ENCODE assay signal across 13 cellular contexts in genomic region chr16:73018796-73019455, GRCh38. TPM values are rescaled to one million over a fixed set of nuclear protein-coding genes. Genes with fewer than 3 reads are reported as not detected.
A peak's percentile ranks its signal among the peaks of the same experiment; 100 is the strongest.
DNase-seq lines count a peak whose midpoint lies in the region; ATAC-seq, FAIRE-seq and TF ChIP-seq lines count a peak whose summit lies in the region.
"Had no signal": no experiment of that assay in that cellular context is flagged by ENCODE, and none has a peak within 500 bp of the region (broad histone marks: within the 10 kb centered on the region; RNA-seq: fewer than 3 reads in every experiment).

No MANE protein-coding gene starts in this region.

- in situ Hi-C loops in HepG2 (cut with HindIII; ENCODE audit: extremely low pct_ligation_motif_present, low pct_unique_long_range_greater_than_20kb) = no loop called here

- H3K9me3 ChIP-seq in HepG2 (ENCODE audit: low read length) = no peaks in the 10 kb centered on the region
- no peaks in the 10 kb centered on the region for H3K9me3 ChIP-seq in right lobe of liver
- no peaks in the 10 kb centered on the region for H3K9me3 ChIP-seq in endodermal cell (ENCODE audit: control insufficient read depth, low read length)
- H3K9me3 ChIP-seq: neutrophil had no signal

- no peak for TF ChIP-seq RAD21 in HepG2 (CRISPR knock-in tag; IDR thresholded peaks at IDR 0.05)

- H3K4me3 Mint-ChIP-seq in endodermal cell (no peak overlapping the region), progenitor cell of endocrine pancreas (ENCODE audit: low read depth) (peak overlapping the region; percentile 31)
- H3K4me3 Mint-ChIP-seq: T-helper 1 cell treated with Interleukin-12 subunit alpha and Interleukin-12 subunit beta and Interleukin-4 antibody, amounts not matched to agents 30 μg/mL and 1 μg/mL, for 36 hours had no signal

- peaks cover 89% of the 10 kb centered on the region for H3K4me1 ChIP-seq in HepG2 (ENCODE audit: insufficient read depth, low read length)
- H3K4me1 ChIP-seq in right lobe of liver = peaks cover 0 to 35% (median 6%) of the 10 kb centered on the region in 4 donors
- H3K4me1 ChIP-seq in endodermal cell (ENCODE audit: control insufficient read depth, insufficient read depth, low read length) = no peaks in the 10 kb centered on the region

- H3K36me3 ChIP-seq in HepG2 (replicated peaks in 1 of 2; ENCODE audit: control insufficient read depth in 1 of 2, insufficient read depth in 2 of 2, low read length in 2 of 2) = no peaks in the 10 kb centered on the region; a peak in 1 of 5 replicates
- no peaks in the 10 kb centered on the region for H3K36me3 ChIP-seq in right lobe of liver
- H3K36me3 ChIP-seq in endodermal cell (ENCODE audit: control insufficient read depth, insufficient read depth, low read length) = no peaks in the 10 kb centered on the region
- H3K36me3 ChIP-seq: neutrophil had no signal

- H3K27me3 Mint-ChIP-seq in endodermal cell (ENCODE audit: insufficient read depth) = peaks cover 52% of the 10 kb centered on the region
- no peaks in the 10 kb centered on the region for H3K27me3 Mint-ChIP-seq in progenitor cell of endocrine pancreas

- TF ChIP-seq CTCF in HepG2 (CRISPR knock-in tag; IDR thresholded peaks at IDR 0.05) (no peak), right lobe of liver (IDR thresholded peaks at IDR 0.05) (no peak), endodermal cell (conservative IDR thresholded peaks at IDR 0.05) (no peak), progenitor cell of endocrine pancreas (IDR thresholded peaks at IDR 0.05; ENCODE audit: unreplicated experiment) (no peak)

- no TSS peak for BruUV-seq in HepG2 (replicated peaks; lab: Mats Ljungman, UMichigan)

- POLR2A ChIA-PET in HepG2 (lab: Yijun Ruan, JAX) = no interaction called here

- no peak for DNase-seq in HepG2 (ENCODE audit: low spot score)
- no peak for DNase-seq in right lobe of liver
- peak; percentile 22 for DNase-seq in endodermal cell
- DNase-seq in progenitor cell of endocrine pancreas (ENCODE audit: low spot score, unreplicated experiment) = no peak
- DNase-seq in NCI-H82 treated with DMSO at 0.1 percent for 48 hours (lab: John Stamatoyannopoulos, UW; ENCODE audit: unreplicated experiment) = no peak
- no peak for DNase-seq in stimulated activated CD4-positive, alpha-beta T cell treated with anti-CD3 and anti-CD28 coated beads, Interleukin-4, amount 100 ng/mL, for 24 hours
- DNase-seq in NCI-H446 treated with DMSO at 0.1 percent for 48 hours (lab: John Stamatoyannopoulos, UW) = no peak
- DNase-seq: NCI-H146, NCI-H510A treated with DMSO at 0.1 percent for 48 hours, OCI-M1 had no signal

- no peaks in the 10 kb centered on the region for H3K36me3 Mint-ChIP-seq in endodermal cell (ENCODE audit: low read depth)
- H3K36me3 Mint-ChIP-seq in progenitor cell of endocrine pancreas (ENCODE audit: insufficient read depth) = peaks cover 2% of the 10 kb centered on the region

- H4K20me1 ChIP-seq in HepG2 (ENCODE audit: insufficient read depth, low read length) = peaks cover 33% of the 10 kb centered on the region

- H3K4me3 ChIP-seq in HepG2 (replicated peaks in 1 of 3; ENCODE audit: insufficient read depth in 1 of 3, low read depth in 2 of 3, low read length in 3 of 3) (no peak overlapping the region), right lobe of liver (no peak overlapping the region), endodermal cell (ENCODE audit: low read length) (no peak overlapping the region)

- TF ChIP-seq EP300 in HepG2 (IDR thresholded peaks at IDR 0.05; ENCODE audit: low read depth in 2 of 2, low read length in 2 of 2) = no peak
- no peak for TF ChIP-seq EP300 in HepG2 (CRISPR knock-in tag; IDR thresholded peaks at IDR 0.05; ENCODE audit: borderline replicate concordance)

- WGBS in HepG2 (ENCODE audit: low lambda C conversion rate) = 87% methylated on average over 19 of the region's 19 CpGs
- 78% methylated on average over 9 of the region's 19 CpGs for WGBS in right lobe of liver (ENCODE audit: insufficient coverage, low coverage, low lambda C conversion rate, missing lambda C conversion rate)
- 84 to 88% methylated on average over 6 to 16 of the region's 19 CpGs for WGBS in endodermal cell (ENCODE audit: insufficient coverage in 1 of 2, insufficient read length in 1 of 2), 2 experiments

- H3K27ac ChIP-seq in HepG2 (ENCODE audit: extremely low read length, insufficient read depth, low read length) (no peak overlapping the region), right lobe of liver (no peak overlapping the region), endodermal cell (ENCODE audit: low read depth, low read length) (no peak overlapping the region)
- H3K27ac ChIP-seq: neutrophil had no signal

- ATAC-seq in HepG2 = no peak
- no peak for ATAC-seq in right lobe of liver
- ATAC-seq in HG02610 (IDR thresholded peaks at IDR 0.05; ENCODE audit: unreplicated experiment) = no peak

- TF ChIP-seq POLR2A in HepG2 (IDR thresholded peaks at IDR 0.05; ENCODE audit: insufficient read depth in 1 of 2, low read depth in 2 of 2, low read length in 2 of 2) (no peak), right lobe of liver (IDR thresholded peaks at IDR 0.05) (no peak)

- CTCF ChIA-PET in HepG2 (lab: Yijun Ruan, JAX; ENCODE audit: low intra/inter-chr PET ratio, low total read pairs) = no interaction called here

- no peaks in the 10 kb centered on the region for H3K9me3 Mint-ChIP-seq in endodermal cell
- no peaks in the 10 kb centered on the region for H3K9me3 Mint-ChIP-seq in progenitor cell of endocrine pancreas (ENCODE audit: low read depth)
- H3K9me3 Mint-ChIP-seq: T-helper 1 cell treated with Interleukin-12 subunit alpha and Interleukin-12 subunit beta and Interleukin-4 antibody, amounts not matched to agents 30 μg/mL and 1 μg/mL, for 36 hours had no signal

- H3K4me1 Mint-ChIP-seq in endodermal cell (no peaks in the 10 kb centered on the region), progenitor cell of endocrine pancreas (ENCODE audit: low read depth) (peaks cover 57% of the 10 kb centered on the region)

- FAIRE-seq in HepG2 (lab: Jason Lieb, UNC) = peak; percentile 42

- H3K9ac ChIP-seq in HepG2 (ENCODE audit: insufficient read depth, low read depth, low read length) (no peak overlapping the region), endodermal cell (ENCODE audit: extremely low read depth, low read length, poor library complexity, severe bottlenecking) (no peak overlapping the region)

- H3K79me2 ChIP-seq in HepG2 (ENCODE audit: insufficient read depth, low read length) = peaks cover 95% of the 10 kb centered on the region

- no peak overlapping the region for H2AFZ ChIP-seq in HepG2 (ENCODE audit: low read length)

- H3K27me3 ChIP-seq in HepG2 (ENCODE audit: control insufficient read depth in 1 of 2, insufficient read depth in 2 of 2, low read length in 2 of 2) = no peaks in the 10 kb centered on the region
- H3K27me3 ChIP-seq in right lobe of liver = no peaks in the 10 kb centered on the region
- peaks cover 14% of the 10 kb centered on the region for H3K27me3 ChIP-seq in endodermal cell (ENCODE audit: control insufficient read depth, insufficient read depth, low read length, poor library complexity, severe bottlenecking)
- H3K27me3 ChIP-seq: neutrophil had no signal

- no peak overlapping the region for H3K27ac Mint-ChIP-seq in endodermal cell
- peak overlapping the region; percentile 46 for H3K27ac Mint-ChIP-seq in progenitor cell of endocrine pancreas
- H3K27ac Mint-ChIP-seq: T-helper 1 cell treated with Interleukin-12 subunit alpha and Interleukin-12 subunit beta and Interleukin-4 antibody, amounts not matched to agents 30 μg/mL and 1 μg/mL, for 36 hours had no signal

- H3K4me2 ChIP-seq in HepG2 (ENCODE audit: low read depth, low read length) = no peak overlapping the region

- intact Hi-C loops in HepG2 (cut with micrococcal nuclease; ENCODE audit: unreplicated experiment) (no loop called here), right lobe of liver (cut with DNase I) (no loop called here)

TF ChIP-seq in HepG2, 621 proteins besides CTCF, POLR2A, EP300 and RAD21 (continues in another document):
- TF ChIP-seq PHF8 (CRISPR knock-in tag; IDR thresholded peaks at IDR 0.05) (no peak), BORCS8-MEF2B (CRISPR knock-in tag; IDR thresholded peaks at IDR 0.05) (0 out of 2 replicates have a peak, but pooled peaks have one; percentile 16)

RNA-seq across cellular contexts. Expression of gene ZFHX3, which starts 29.0 kb away (rescaled TPM):
- total RNA-seq in HepG2 (2016; rRNA removed; fragmentation: Illumina TruSeq; extraction: Trizol) = 6.0 and 12.3 TPM in 2 replicates
- total RNA-seq in HepG2 (2016; cell fraction: cytosol; rRNA removed; fragmentation: Illumina TruSeq; extraction: Trizol; ENCODE audit: low read depth) = 1.8 and 1.9 TPM in 2 replicates
- 5.6 and 10.6 TPM in 2 replicates for total RNA-seq in HepG2 (2016; cell fraction: insoluble cytoplasmic fraction; rRNA removed; fragmentation: Illumina TruSeq; extraction: Trizol)
- total RNA-seq in HepG2 (2016; cell fraction: membrane; rRNA removed; fragmentation: Illumina TruSeq; extraction: Trizol) = 5.0 and 5.6 TPM in 2 replicates
- total RNA-seq in HepG2 (2016; cell fraction: nucleus; rRNA removed; fragmentation: Illumina TruSeq; extraction: Trizol) = 15.3 and 19.7 TPM in 2 replicates
- polyA plus RNA-seq in HepG2 (2011; rRNA removed) = 5.0 and 5.3 TPM in 2 replicates
- 3.5 and 4.2 TPM in 2 replicates for polyA plus RNA-seq in HepG2 (2011; cell fraction: cytosol; rRNA removed)
- 10.2 and 11.2 TPM in 2 replicates for polyA plus RNA-seq in HepG2 (2011; cell fraction: nucleus; rRNA removed)
- 12.6 and 14.4 TPM in 2 replicates for polyA plus RNA-seq in HepG2 (2012)
- polyA plus RNA-seq in HepG2 (2016; cell fraction: cytosol; fragmentation: Illumina TruSeq; extraction: Trizol; ENCODE audit: low read depth) = 0.31 and 0.36 TPM in 2 replicates
- 8.6 and 11.4 TPM in 2 replicates for polyA plus RNA-seq in HepG2 (2016; cell fraction: insoluble cytoplasmic fraction; fragmentation: Illumina TruSeq; extraction: Trizol; ENCODE audit: low read depth)
- 1.0 and 1.4 TPM in 2 replicates for polyA plus RNA-seq in HepG2 (2016; cell fraction: membrane; fragmentation: Illumina TruSeq; extraction: Trizol; ENCODE audit: low read depth)
- 16.2 and 17.6 TPM in 2 replicates for polyA plus RNA-seq in HepG2 (2016; cell fraction: nucleus; fragmentation: Illumina TruSeq; extraction: Trizol; ENCODE audit: insufficient read depth, low read depth)
- polyA minus RNA-seq in HepG2 (2011; rRNA and poly(A)+ RNA removed; ENCODE audit: low replicate concordance) = 12.7 and 18.2 TPM in 2 replicates
- polyA minus RNA-seq in HepG2 (2011; cell fraction: cytosol; rRNA and poly(A)+ RNA removed) = 16.9 and 20.7 TPM in 2 replicates
- polyA minus RNA-seq in HepG2 (2011; cell fraction: nucleus; rRNA and poly(A)+ RNA removed) = 23.9 and 27.2 TPM in 2 replicates
- total RNA-seq in right lobe of liver = 1 to 10 TPM; 7.1 to 9.4 (median 7.7) TPM
- 1 to 10 TPM in 1 of 2 donors, under 1 TPM in 1; 0.79 to 2.2 TPM for total RNA-seq in endodermal cell
- polyA plus RNA-seq in endodermal cell (2013, experiment 1 of 2) = 9.3 TPM
- 10.4 TPM for polyA plus RNA-seq in endodermal cell (2013, experiment 2 of 2)
- total RNA-seq in progenitor cell of endocrine pancreas = 48.9 and 54.0 TPM in 2 replicates
